1 cellular context compared by ENCODE assay signal in genomic region chr1:94125551-94126514, GRCh38.
A peak's percentile ranks its signal among the peaks of the same experiment; 100 is the strongest.
TF ChIP-seq lines count a peak whose summit lies in the region.

No MANE protein-coding gene starts in this region.

TF ChIP-seq in K562, 482 proteins besides CTCF, POLR2A, EP300 and RAD21:
- TF ChIP-seq GABPB1 (CRISPR knock-in tag; IDR thresholded peaks at IDR 0.05), result no peak
- TF ChIP-seq CEBPB (tag; IDR thresholded peaks at IDR 0.05), result peak; percentile 39; the same call in 1 of the 2 replicates
- TF ChIP-seq RB1 (IDR thresholded peaks at IDR 0.05; ENCODE audit: low read depth), result no peak
- no peak for TF ChIP-seq AFF1 (IDR thresholded peaks at IDR 0.05; ENCODE audit: low read depth in 1 of 2, partially characterized antibody in 2 of 2)
- TF ChIP-seq CEBPG (CRISPR knock-in tag; IDR thresholded peaks at IDR 0.05), result no peak
- peak in 1 of 2 experiments; percentile 66; a peak in 2 of 4 replicates for TF ChIP-seq CEBPG (tag; conservative IDR thresholded peaks at IDR 0.05 in 1 of 2, IDR thresholded peaks at IDR 0.05 in 1 of 2)
- no peak for TF ChIP-seq RBBP5 (IDR thresholded peaks at IDR 0.05; ENCODE audit: borderline replicate concordance, insufficient read depth, low read length, poor library complexity, severe bottlenecking)
- no peak for TF ChIP-seq TEAD2 (tag; IDR thresholded peaks at IDR 0.05)
- no peak for TF ChIP-seq ZNF316 (IDR thresholded peaks at IDR 0.05)
- no peak for TF ChIP-seq ZNF444 (CRISPR knock-in tag; IDR thresholded peaks at IDR 0.05)
- TF ChIP-seq NBN (IDR thresholded peaks at IDR 0.05; ENCODE audit: low read depth), result no peak
- TF ChIP-seq ELF2 (CRISPR knock-in tag; IDR thresholded peaks at IDR 0.05), result no peak
- no peak for TF ChIP-seq SUPT5H (IDR thresholded peaks at IDR 0.05)
- no peak for TF ChIP-seq MLLT1 (IDR thresholded peaks at IDR 0.05)
